Comparison of ENCODE assay signal across 8 cellular contexts in genomic region chr2:152638590-152638989, GRCh38.
"Had no signal": no experiment of that assay in that cellular context is flagged by ENCODE, and none has a peak within 500 bp of the region (broad histone marks: within the 10 kb centered on the region; RNA-seq: fewer than 3 reads in every experiment).

No MANE protein-coding gene starts in this region.

- FAIRE-seq: G401.6, GM12878, GM12891, GM12892, GM18507, GM19239 had no signal

- ATAC-seq: GM12878 had no signal

- H3K4me3 ChIP-seq: GM12878 had no signal

- DNase-seq: GDM1, GF-D8 had no signal
